10 cellular contexts compared by ENCODE assay signal in genomic region chr1:230979952-230980351, GRCh38. TPM values are rescaled to one million over a fixed set of nuclear protein-coding genes. Genes with fewer than 3 reads are reported as not detected.
DNase-seq lines count a peak whose midpoint lies in the region; ATAC-seq, FAIRE-seq and TF ChIP-seq lines count a peak whose summit lies in the region.
"Had no signal": no experiment of that assay in that cellular context is flagged by ENCODE, and none has a peak within 500 bp of the region (broad histone marks: within the 10 kb centered on the region; RNA-seq: fewer than 3 reads in every experiment).

No MANE protein-coding gene starts in this region.

- peak overlapping the region; percentile 89 for H2AFZ ChIP-seq in ACC112 (ENCODE audit: low read length, unreplicated experiment)

- intact Hi-C loops in right lobe of liver (cut with DNase I): no loop called here

- peak overlapping the region; percentile 87 for H3K9ac ChIP-seq in adipocyte (ENCODE audit: low read length)

- H3K27me3 ChIP-seq in ACC112 (ENCODE audit: insufficient read depth, low read length): no peaks in the 10 kb centered on the region
- no peaks in the 10 kb centered on the region for H3K27me3 ChIP-seq in HL-60 (ENCODE audit: insufficient read depth, poor library complexity, severe bottlenecking)
- H3K27me3 ChIP-seq in adipocyte (replicated peaks; ENCODE audit: control insufficient read depth, insufficient read depth, low read length): no peaks in the 10 kb centered on the region
- no peaks in the 10 kb centered on the region for H3K27me3 ChIP-seq in right lobe of liver

- no peak for TF ChIP-seq POLR2A in right lobe of liver (IDR thresholded peaks at IDR 0.05)

- ATAC-seq in right lobe of liver: no peak

- WGBS in right lobe of liver (ENCODE audit: insufficient coverage, low coverage, low lambda C conversion rate, missing lambda C conversion rate): 75% methylated on average over 4 of the region's 4 CpGs

- no peak for TF ChIP-seq CTCF in HL-60 (IDR thresholded peaks at IDR 0.05; ENCODE audit: insufficient read depth, low read length)
- no peak for TF ChIP-seq CTCF in right lobe of liver (IDR thresholded peaks at IDR 0.05)

- H3K9me3 ChIP-seq in adipocyte (ENCODE audit: control insufficient read depth, low read length) (no peaks in the 10 kb centered on the region), right lobe of liver (no peaks in the 10 kb centered on the region)

- H3K36me3 ChIP-seq in ACC112 (ENCODE audit: insufficient read depth, low read length) (peaks cover 9% of the 10 kb centered on the region; the same call in 1 of the 2 replicates), adipocyte (ENCODE audit: control insufficient read depth, insufficient read depth, low read length, severe bottlenecking) (peaks cover 12% of the 10 kb centered on the region), right lobe of liver (no peaks in the 10 kb centered on the region)

- H3K79me2 ChIP-seq in ACC112 (ENCODE audit: control insufficient read depth, insufficient read depth, low read length, unreplicated experiment): peaks cover 37% of the 10 kb centered on the region

- no peak overlapping the region for H3K27ac ChIP-seq in ACC112 (ENCODE audit: low read depth, low read length)
- peak overlapping the region; percentile 69 for H3K27ac ChIP-seq in HL-60 (replicated peaks)
- H3K27ac ChIP-seq in right lobe of liver: no peak overlapping the region

- DNase-seq in HL-60 (ENCODE audit: low read depth in 1 of 2, low spot score in 1 of 2) (no peak), adipocyte (ENCODE audit: low read depth) (no peak), right lobe of liver (no peak), RKO (ENCODE audit: low spot score) (no peak), HTR-8/SVneo (ENCODE audit: insufficient read length, low spot score) (no peak), NCI-H187 treated with DMSO at 0.1 percent for 48 hours (lab: John Stamatoyannopoulos, UW) (no peak), GDM1 (lab: John Stamatoyannopoulos, UW) (no peak)
- DNase-seq: activated gamma-delta T cell treated with Interleukin-2 at 50 U/mL for 16 hours had no signal

- no peak for FAIRE-seq in HTR-8/SVneo (lab: Jason Lieb, UNC)
- FAIRE-seq: islet of Langerhans had no signal

- H3K4me3 ChIP-seq in ACC112 (ENCODE audit: low read depth, low read length): peak overlapping the region; percentile 88
- peak overlapping the region; percentile 92 for H3K4me3 ChIP-seq in HL-60 (replicated peaks; ENCODE audit: insufficient read depth, low read length)
- H3K4me3 ChIP-seq in adipocyte (ENCODE audit: low read length): peak overlapping the region; percentile 95
- H3K4me3 ChIP-seq in right lobe of liver: peak overlapping the region in 2 of 3 donors; percentile 63 to 78

- H3K4me1 ChIP-seq in ACC112 (ENCODE audit: control insufficient read depth, insufficient read depth, low read length, unreplicated experiment) (peaks cover 23% of the 10 kb centered on the region), adipocyte (ENCODE audit: control insufficient read depth, insufficient read depth, low read length) (peaks cover 19% of the 10 kb centered on the region), right lobe of liver (peaks cover 0 to 12% (median 5%) of the 10 kb centered on the region in 4 donors)

RNA-seq across cellular contexts. Expression of gene ARV1, which starts 1.1 kb away (rescaled TPM):
- total RNA-seq in right lobe of liver: 10 to 100 TPM in 5 of 6 experiments, 1 to 10 TPM in 1; 9.2 to 18.7 (median 13.4) TPM

RNA-seq across cellular contexts. Expression of gene TTC13, which starts 1.3 kb away (rescaled TPM):
- 10 to 100 TPM in 1 of 6 experiments, 1 to 10 TPM in 5; 5.3 to 10.7 (median 6.2) TPM for total RNA-seq in right lobe of liver
